In genomic region chr1:157993179-157994080, GRCh38 we compare ENCODE assay signal across 1 cellular context.
TF ChIP-seq lines count a peak whose summit lies in the region.

TSS of gene KIRREL1 (plus strand) at chr1:157993645. CDS start at chr1:157993677, 32 bp downstream.

TF ChIP-seq in HEK293, 187 proteins besides CTCF, POLR2A, EP300 and RAD21 (continued from another document and continues in another):
- TF ChIP-seq, protein P1, sequence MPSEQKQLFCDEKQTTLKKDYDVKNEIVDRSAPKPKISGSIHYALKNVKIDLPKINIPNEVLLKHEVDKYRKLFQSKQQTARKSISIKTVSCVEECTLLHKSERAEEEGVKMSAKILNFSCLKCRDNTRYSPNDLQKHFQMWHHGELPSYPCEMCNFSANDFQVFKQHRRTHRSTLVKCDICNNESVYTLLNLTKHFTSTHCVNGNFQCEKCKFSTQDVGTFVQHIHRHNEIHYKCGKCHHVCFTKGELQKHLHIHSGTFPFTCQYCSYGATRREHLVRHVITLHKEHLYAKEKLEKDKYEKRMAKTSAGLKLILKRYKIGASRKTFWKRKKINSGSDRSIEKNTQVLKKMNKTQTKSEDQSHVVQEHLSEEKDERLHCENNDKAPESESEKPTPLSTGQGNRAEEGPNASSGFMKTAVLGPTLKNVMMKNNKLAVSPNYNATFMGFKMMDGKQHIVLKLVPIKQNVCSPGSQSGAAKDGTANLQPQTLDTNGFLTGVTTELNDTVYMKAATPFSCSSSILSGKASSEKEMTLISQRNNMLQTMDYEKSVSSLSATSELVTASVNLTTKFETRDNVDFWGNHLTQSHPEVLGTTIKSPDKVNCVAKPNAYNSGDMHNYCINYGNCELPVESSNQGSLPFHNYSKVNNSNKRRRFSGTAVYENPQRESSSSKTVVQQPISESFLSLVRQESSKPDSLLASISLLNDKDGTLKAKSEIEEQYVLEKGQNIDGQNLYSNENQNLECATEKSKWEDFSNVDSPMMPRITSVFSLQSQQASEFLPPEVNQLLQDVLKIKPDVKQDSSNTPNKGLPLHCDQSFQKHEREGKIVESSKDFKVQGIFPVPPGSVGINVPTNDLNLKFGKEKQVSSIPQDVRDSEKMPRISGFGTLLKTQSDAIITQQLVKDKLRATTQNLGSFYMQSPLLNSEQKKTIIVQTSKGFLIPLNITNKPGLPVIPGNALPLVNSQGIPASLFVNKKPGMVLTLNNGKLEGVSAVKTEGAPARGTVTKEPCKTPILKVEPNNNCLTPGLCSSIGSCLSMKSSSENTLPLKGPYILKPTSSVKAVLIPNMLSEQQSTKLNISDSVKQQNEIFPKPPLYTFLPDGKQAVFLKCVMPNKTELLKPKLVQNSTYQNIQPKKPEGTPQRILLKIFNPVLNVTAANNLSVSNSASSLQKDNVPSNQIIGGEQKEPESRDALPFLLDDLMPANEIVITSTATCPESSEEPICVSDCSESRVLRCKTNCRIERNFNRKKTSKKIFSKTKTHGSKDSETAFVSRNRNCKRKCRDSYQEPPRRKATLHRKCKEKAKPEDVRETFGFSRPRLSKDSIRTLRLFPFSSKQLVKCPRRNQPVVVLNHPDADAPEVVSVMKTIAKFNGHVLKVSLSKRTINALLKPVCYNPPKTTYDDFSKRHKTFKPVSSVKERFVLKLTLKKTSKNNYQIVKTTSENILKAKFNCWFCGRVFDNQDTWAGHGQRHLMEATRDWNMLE (tag by site-specific recombination; conservative IDR thresholded peaks at IDR 0.05; ENCODE audit: low read depth) = no peak
- TF ChIP-seq ZNF704 (tag by site-specific recombination; IDR thresholded peaks at IDR 0.05) (no peak), GLI4 (tag by site-specific recombination; IDR thresholded peaks at IDR 0.05) (peak; percentile 39; the same call in 1 of the 2 replicates), HOXA7 (CRISPR knock-in tag; IDR thresholded peaks at IDR 0.05; ENCODE audit: borderline replicate concordance) (no peak), HIC1 (tag by site-specific recombination; IDR thresholded peaks at IDR 0.05) (no peak), ZFP41 (tag by site-specific recombination; IDR thresholded peaks at IDR 0.05; ENCODE audit: borderline replicate concordance) (no peak), ZNF324 (tag by site-specific recombination; IDR thresholded peaks at IDR 0.05) (no peak; the same call in none of the 2 replicates), ZNF624 (tag by site-specific recombination; IDR thresholded peaks at IDR 0.05) (no peak), YY1 (tag by site-specific recombination; IDR thresholded peaks at IDR 0.05) (no peak), ZBTB10 (tag by site-specific recombination; IDR thresholded peaks at IDR 0.05) (peak; percentile 72), ZNF521 (tag by site-specific recombination; IDR thresholded peaks at IDR 0.05) (no peak), ZNF776 (tag by site-specific recombination; IDR thresholded peaks at IDR 0.05; ENCODE audit: borderline replicate concordance) (no peak), ZIC2 (tag by site-specific recombination; IDR thresholded peaks at IDR 0.05) (peak; percentile 48), ZNF132 (tag by site-specific recombination; IDR thresholded peaks at IDR 0.05; ENCODE audit: borderline replicate concordance) (no peak), ZNF23 (tag by site-specific recombination; IDR thresholded peaks at IDR 0.05; ENCODE audit: borderline replicate concordance) (no peak), ZSCAN30 (tag by site-specific recombination; IDR thresholded peaks at IDR 0.05) (no peak), SCRT2 (tag by site-specific recombination; IDR thresholded peaks at IDR 0.05) (no peak), ZEB2 (tag by site-specific recombination; IDR thresholded peaks at IDR 0.05) (no peak), ZXDB (tag by site-specific recombination; IDR thresholded peaks at IDR 0.05) (peak; percentile 66; the same call in 1 of the 2 replicates), ELK4 (IDR thresholded peaks at IDR 0.05; ENCODE audit: borderline replicate concordance, low read depth, low read length) (no peak), ZNF558 (tag by site-specific recombination; IDR thresholded peaks at IDR 0.05) (no peak), ZNF416 (tag by site-specific recombination; IDR thresholded peaks at IDR 0.05) (no peak), TRIM28 (IDR thresholded peaks at IDR 0.05; ENCODE audit: borderline replicate concordance, low read length) (no peak), ZBTB44 (tag by site-specific recombination; IDR thresholded peaks at IDR 0.05) (no peak), ZNF114 (tag by site-specific recombination; IDR thresholded peaks at IDR 0.05) (no peak), ZFP69B (tag by site-specific recombination; IDR thresholded peaks at IDR 0.05) (peak; percentile 70), ZNF548 (tag by site-specific recombination; IDR thresholded peaks at IDR 0.05) (no peak), ZNF701 (tag by site-specific recombination; IDR thresholded peaks at IDR 0.05) (no peak), ZNF510 (tag by site-specific recombination; IDR thresholded peaks at IDR 0.05; ENCODE audit: insufficient replicate concordance) (no peak), ZSCAN23 (tag by site-specific recombination; IDR thresholded peaks at IDR 0.05) (peak; percentile 83; the same call in 1 of the 2 replicates), REPIN1 (tag by site-specific recombination; IDR thresholded peaks at IDR 0.05; ENCODE audit: low read depth) (no peak), ZBTB20 (tag by site-specific recombination; IDR thresholded peaks at IDR 0.05) (0 out of 2 replicates have a peak, but pooled peaks have one; percentile 48), ZBTB17 (tag by site-specific recombination; IDR thresholded peaks at IDR 0.05) (peak; percentile 71), KLF9 (tag by site-specific recombination; IDR thresholded peaks at IDR 0.05; ENCODE audit: low read depth) (no peak; the same call in 1 of the 2 replicates), ZNF529 (tag by site-specific recombination; IDR thresholded peaks at IDR 0.05; ENCODE audit: insufficient replicate concordance) (no peak), ZFP37 (tag by site-specific recombination; IDR thresholded peaks at IDR 0.05) (0 out of 2 replicates have a peak, but pooled peaks have one; percentile 26), ZNF658 (tag by site-specific recombination; IDR thresholded peaks at IDR 0.05) (no peak), ATF2 (tag by site-specific recombination; IDR thresholded peaks at IDR 0.05; ENCODE audit: low read depth) (0 out of 2 replicates have a peak, but pooled peaks have one; percentile 9), RBAK (tag by site-specific recombination; IDR thresholded peaks at IDR 0.05) (no peak)
- TF ChIP-seq, protein P2, sequence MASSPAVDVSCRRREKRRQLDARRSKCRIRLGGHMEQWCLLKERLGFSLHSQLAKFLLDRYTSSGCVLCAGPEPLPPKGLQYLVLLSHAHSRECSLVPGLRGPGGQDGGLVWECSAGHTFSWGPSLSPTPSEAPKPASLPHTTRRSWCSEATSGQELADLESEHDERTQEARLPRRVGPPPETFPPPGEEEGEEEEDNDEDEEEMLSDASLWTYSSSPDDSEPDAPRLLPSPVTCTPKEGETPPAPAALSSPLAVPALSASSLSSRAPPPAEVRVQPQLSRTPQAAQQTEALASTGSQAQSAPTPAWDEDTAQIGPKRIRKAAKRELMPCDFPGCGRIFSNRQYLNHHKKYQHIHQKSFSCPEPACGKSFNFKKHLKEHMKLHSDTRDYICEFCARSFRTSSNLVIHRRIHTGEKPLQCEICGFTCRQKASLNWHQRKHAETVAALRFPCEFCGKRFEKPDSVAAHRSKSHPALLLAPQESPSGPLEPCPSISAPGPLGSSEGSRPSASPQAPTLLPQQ (tag by site-specific recombination; IDR thresholded peaks at IDR 0.05) = peak; percentile 78; the same call in 1 of the 2 replicates
- TF ChIP-seq, protein P3, sequence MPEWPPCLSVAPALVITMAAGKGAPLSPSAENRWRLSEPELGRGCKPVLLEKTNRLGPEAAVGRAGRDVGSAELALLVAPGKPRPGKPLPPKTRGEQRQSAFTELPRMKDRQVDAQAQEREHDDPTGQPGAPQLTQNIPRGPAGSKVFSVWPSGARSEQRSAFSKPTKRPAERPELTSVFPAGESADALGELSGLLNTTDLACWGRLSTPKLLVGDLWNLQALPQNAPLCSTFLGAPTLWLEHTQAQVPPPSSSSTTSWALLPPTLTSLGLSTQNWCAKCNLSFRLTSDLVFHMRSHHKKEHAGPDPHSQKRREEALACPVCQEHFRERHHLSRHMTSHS (tag by site-specific recombination; IDR thresholded peaks at IDR 0.05) = no peak
- TF ChIP-seq, protein P4, sequence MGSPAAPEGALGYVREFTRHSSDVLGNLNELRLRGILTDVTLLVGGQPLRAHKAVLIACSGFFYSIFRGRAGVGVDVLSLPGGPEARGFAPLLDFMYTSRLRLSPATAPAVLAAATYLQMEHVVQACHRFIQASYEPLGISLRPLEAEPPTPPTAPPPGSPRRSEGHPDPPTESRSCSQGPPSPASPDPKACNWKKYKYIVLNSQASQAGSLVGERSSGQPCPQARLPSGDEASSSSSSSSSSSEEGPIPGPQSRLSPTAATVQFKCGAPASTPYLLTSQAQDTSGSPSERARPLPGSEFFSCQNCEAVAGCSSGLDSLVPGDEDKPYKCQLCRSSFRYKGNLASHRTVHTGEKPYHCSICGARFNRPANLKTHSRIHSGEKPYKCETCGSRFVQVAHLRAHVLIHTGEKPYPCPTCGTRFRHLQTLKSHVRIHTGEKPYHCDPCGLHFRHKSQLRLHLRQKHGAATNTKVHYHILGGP (tag by site-specific recombination; IDR thresholded peaks at IDR 0.05) = no peak
